In genomic region chr18:74126684-74127482, GRCh38 we compare ENCODE assay signal across 1 cellular context.
TF ChIP-seq lines count a peak whose summit lies in the region.

No MANE protein-coding gene starts in this region.

TF ChIP-seq in WTC11, 78 proteins besides CTCF, POLR2A, EP300 and RAD21 (continued from another document):
- no peak for TF ChIP-seq ZNF281 (CRISPR knock-in tag; IDR thresholded peaks at IDR 0.05)
- TF ChIP-seq FOXJ3 (CRISPR knock-in tag; IDR thresholded peaks at IDR 0.05; ENCODE audit: borderline replicate concordance), result no peak
- no peak for TF ChIP-seq ATF2 (CRISPR knock-in tag; IDR thresholded peaks at IDR 0.05; ENCODE audit: borderline replicate concordance, low read depth)
- TF ChIP-seq MXD4 (CRISPR knock-in tag; IDR thresholded peaks at IDR 0.05; ENCODE audit: borderline replicate concordance), result no peak
- no peak for TF ChIP-seq MAX (CRISPR knock-in tag; IDR thresholded peaks at IDR 0.05)
- TF ChIP-seq HMGA2 (CRISPR knock-in tag; IDR thresholded peaks at IDR 0.05), result no peak
- TF ChIP-seq ELF4 (CRISPR knock-in tag; IDR thresholded peaks at IDR 0.05; ENCODE audit: low read depth), result no peak
- no peak for TF ChIP-seq TCF7 (CRISPR knock-in tag; IDR thresholded peaks at IDR 0.05; ENCODE audit: low read depth)
